Comparison of ENCODE assay signal across 15 cellular contexts in genomic region chr13:50762969-50763568, GRCh38.
"Had no signal": no experiment of that assay in that cellular context is flagged by ENCODE, and none has a peak within 500 bp of the region (broad histone marks: within the 10 kb centered on the region; RNA-seq: fewer than 3 reads in every experiment).

No MANE protein-coding gene starts in this region.

- DNase-seq: activated CD4-positive, alpha-beta T cell treated with anti-CD3 and anti-CD28 coated beads for 1 hour; activated CD4-positive, alpha-beta T cell treated with anti-CD3 and anti-CD28 coated beads, Interleukin-2, amount 50 U/mL, for 4 hours; activated naive CD4-positive, alpha-beta T cell treated with anti-CD3 and anti-CD28 coated beads, Interleukin-2, amount 10 ng/mL, durations not matched to agents 7 days and 5 days; activated T-cell treated with anti-CD3 and anti-CD28 coated beads for 4 hours; kidney; left lung; mesenchymal stem cell; occipital lobe; right lobe of liver; stomach; T-helper 9 cell; upper lobe of right lung had no signal

- H3K4me3 ChIP-seq: cardiac muscle cell, left lung, prostate gland, right lobe of liver, stomach, thoracic aorta, upper lobe of right lung had no signal

- H3K36me3 ChIP-seq: cardiac muscle cell, left lung, prostate gland, right lobe of liver, stomach, thoracic aorta, upper lobe of right lung had no signal

- H3K27me3 ChIP-seq: cardiac muscle cell, left lung, right lobe of liver, stomach, upper lobe of right lung had no signal

- H3K9me3 ChIP-seq: prostate gland, right lobe of liver, stomach, thoracic aorta, upper lobe of right lung had no signal

- H3K4me1 ChIP-seq: left lung, prostate gland, right lobe of liver, stomach had no signal

- H3K27ac ChIP-seq: cardiac muscle cell, left lung, prostate gland, right lobe of liver, stomach, thoracic aorta, upper lobe of right lung had no signal
